In genomic region chr21:38507374-38507942, GRCh38 we compare ENCODE assay signal across 15 cellular contexts. TPM values are rescaled to one million over a fixed set of nuclear protein-coding genes. Genes with fewer than 3 reads are reported as not detected.
"Had no signal": no experiment of that assay in that cellular context is flagged by ENCODE, and none has a peak within 500 bp of the region (broad histone marks: within the 10 kb centered on the region; RNA-seq: fewer than 3 reads in every experiment).

No MANE protein-coding gene starts in this region.

- H3K4me3 Mint-ChIP-seq: activated CD4-positive, alpha-beta memory T cell treated with anti-CD3 and anti-CD28 coated beads, Interleukin-2, amount 10 ng/mL, durations not matched to agents 7 days and 5 days; activated T-cell treated with anti-CD3 and anti-CD28 coated beads, Interleukin-2, amount 50 U/mL, for 24 hours; endodermal cell; stimulated activated effector memory CD8-positive, alpha-beta T cell treated with anti-CD3 and anti-CD28 coated beads, Interleukin-12 subunit alpha, Interleukin-12 subunit beta, amount 100 ng/mL, for 72 hours had no signal

- H3K27ac Mint-ChIP-seq: activated naive CD4-positive, alpha-beta T cell treated with anti-CD3 and anti-CD28 coated beads, Interleukin-2, amount 50 U/mL, for 72 hours; activated T-cell treated with anti-CD3 and anti-CD28 coated beads, Interleukin-2, amount 50 U/mL, for 24 hours; endodermal cell; stimulated activated effector memory CD8-positive, alpha-beta T cell treated with anti-CD3 and anti-CD28 coated beads, Interleukin-12 subunit alpha, Interleukin-12 subunit beta, amount 100 ng/mL, for 72 hours had no signal

- H3K36me3 Mint-ChIP-seq: activated naive CD4-positive, alpha-beta T cell treated with anti-CD3 and anti-CD28 coated beads, Interleukin-2, amount 50 U/mL, for 72 hours; naive thymus-derived CD8-positive, alpha-beta T cell; stimulated activated effector memory CD8-positive, alpha-beta T cell treated with anti-CD3 and anti-CD28 coated beads, Interleukin-12 subunit alpha, Interleukin-12 subunit beta, amount 100 ng/mL, for 72 hours had no signal

- H3K9me3 ChIP-seq: left lung, tibial nerve, vagina had no signal

- ATAC-seq: activated naive CD4-positive, alpha-beta T cell treated with anti-CD3 and anti-CD28 coated beads, Interleukin-2, amount 50 U/mL, for 72 hours; naive thymus-derived CD8-positive, alpha-beta T cell; stimulated activated effector memory CD8-positive, alpha-beta T cell treated with anti-CD3 and anti-CD28 coated beads, Interleukin-12 subunit alpha, Interleukin-12 subunit beta, amount 100 ng/mL, for 72 hours had no signal

- DNase-seq: activated effector memory CD4-positive, alpha-beta T cell treated with Interleukin-2 at 50 U/mL for 16 hours; activated T-cell treated with anti-CD3 and anti-CD28 coated beads, Interleukin-2, amount 50 U/mL, for 24 hours; dorsolateral prefrontal cortex; endodermal cell; hippocampal formation; naive thymus-derived CD8-positive, alpha-beta T cell; T1000 had no signal

- H3K4me3 ChIP-seq: cardiac muscle cell, vagina had no signal

- H3K27me3 ChIP-seq: cardiac muscle cell, tibial nerve, vagina had no signal

- H3K27ac ChIP-seq: cardiac muscle cell, dorsolateral prefrontal cortex, tibial nerve, vagina, VCaP had no signal

- H3K4me1 Mint-ChIP-seq: stimulated activated effector memory CD8-positive, alpha-beta T cell treated with anti-CD3 and anti-CD28 coated beads, Interleukin-12 subunit alpha, Interleukin-12 subunit beta, amount 100 ng/mL, for 72 hours had no signal

- H3K36me3 ChIP-seq: cardiac muscle cell, left lung, tibial nerve, vagina had no signal

- H3K9me3 Mint-ChIP-seq: activated CD4-positive, alpha-beta memory T cell treated with anti-CD3 and anti-CD28 coated beads, Interleukin-2, amount 10 ng/mL, durations not matched to agents 7 days and 5 days; activated naive CD4-positive, alpha-beta T cell treated with anti-CD3 and anti-CD28 coated beads, Interleukin-2, amount 50 U/mL, for 72 hours; activated T-cell treated with anti-CD3 and anti-CD28 coated beads, Interleukin-2, amount 50 U/mL, for 24 hours; endodermal cell; naive thymus-derived CD8-positive, alpha-beta T cell; stimulated activated effector memory CD8-positive, alpha-beta T cell treated with anti-CD3 and anti-CD28 coated beads, Interleukin-12 subunit alpha, Interleukin-12 subunit beta, amount 100 ng/mL, for 72 hours had no signal

RNA-seq across cellular contexts. Expression of gene ERG, which starts 9.2 kb away (rescaled TPM):
- total RNA-seq: activated CD4-positive, alpha-beta memory T cell treated with anti-CD3 and anti-CD28 coated beads, Interleukin-2, amount 10 ng/mL, durations not matched to agents 7 days and 5 days; activated naive CD4-positive, alpha-beta T cell treated with anti-CD3 and anti-CD28 coated beads, Interleukin-2, amount 50 U/mL, for 72 hours; endodermal cell; naive thymus-derived CD8-positive, alpha-beta T cell had no signal
